In genomic region chr5:14849516-14850294, GRCh38 we compare ENCODE assay signal across 1 cellular context.
TF ChIP-seq lines count a peak whose summit lies in the region.

No MANE protein-coding gene starts in this region.

TF ChIP-seq in endothelial cell of umbilical vein, 7 proteins besides CTCF, POLR2A, EP300 and RAD21 (continued from another document):
- TF ChIP-seq JUN (IDR thresholded peaks at IDR 0.05; ENCODE audit: borderline replicate concordance, insufficient read depth, insufficient read length, low read depth): no peak
- no peak for TF ChIP-seq POLR2AphosphoS5 (IDR thresholded peaks at IDR 0.05; ENCODE audit: insufficient read depth, low read depth, low read length)
- no peak for TF ChIP-seq GATA2 (IDR thresholded peaks at IDR 0.05; ENCODE audit: insufficient read depth, insufficient read length, low read depth, low read length)
- TF ChIP-seq EZH2 (IDR thresholded peaks at IDR 0.05; ENCODE audit: borderline replicate concordance, low read depth, low read length, severe bottlenecking): no peak
- TF ChIP-seq MAX (IDR thresholded peaks at IDR 0.05; ENCODE audit: insufficient read depth, insufficient read length): no peak
